In genomic region chr17:77537566-77537965, GRCh38 we compare ENCODE assay signal across 25 cellular contexts.
"Had no signal": no experiment of that assay in that cellular context is flagged by ENCODE, and none has a peak within 500 bp of the region (broad histone marks: within the 10 kb centered on the region; RNA-seq: fewer than 3 reads in every experiment).

No MANE protein-coding gene starts in this region.

- H3K36me3 ChIP-seq: neural progenitor cell, ovary, prostate gland, stomach, thoracic aorta, thyroid gland, tibial nerve, upper lobe of right lung, uterus had no signal

- ATAC-seq: naive thymus-derived CD4-positive, alpha-beta T cell; natural killer cell; right cardiac atrium; sciatic nerve; stimulated activated effector memory CD8-positive, alpha-beta T cell treated with anti-CD3 and anti-CD28 coated beads, Interleukin-12 subunit alpha, Interleukin-12 subunit beta, amount 100 ng/mL, for 72 hours; stimulated activated naive B cell treated with anti-CD40 and anti-IgM and Interleukin-4, amounts not matched to agents 10 μg/mL and 1 μg/mL and 100 μg/mL, for 72 hours; upper lobe of right lung had no signal

- H3K9ac ChIP-seq: neural progenitor cell, parathyroid adenoma had no signal

- H3K27me3 ChIP-seq: neural progenitor cell, ovary, thyroid gland, upper lobe of right lung, uterus had no signal

- H2AFZ ChIP-seq: neural progenitor cell, parathyroid adenoma had no signal

- H3K27ac ChIP-seq: neural progenitor cell, ovary, parathyroid adenoma, prostate gland, skin epidermis, stomach, thoracic aorta, thyroid gland, tibial nerve, upper lobe of right lung, uterus had no signal

- H3K9me3 ChIP-seq: ovary, prostate gland, stomach, thoracic aorta, thyroid gland, tibial nerve, upper lobe of right lung, uterus had no signal

- H3K4me3 ChIP-seq: neural progenitor cell, ovary, prostate gland, skin epidermis, smooth muscle cell, stomach, thoracic aorta, thyroid gland, tibial nerve, upper lobe of right lung, uterus had no signal

- H3K4me1 ChIP-seq: parathyroid adenoma, prostate gland, upper lobe of right lung, uterus had no signal

- H3K4me2 ChIP-seq: neural progenitor cell, smooth muscle cell had no signal

- DNase-seq: naive thymus-derived CD4-positive, alpha-beta T cell; natural killer cell; occipital lobe; ovary; retina; stimulated activated CD4-positive, alpha-beta T cell treated with anti-CD3 and anti-CD28 coated beads, Interleukin-15, amount 100 ng/mL, for 24 hours; stimulated activated CD4-positive, alpha-beta T cell treated with anti-CD3 and anti-CD28 coated beads, Interleukin-2, amount 100 ng/mL, for 24 hours; stimulated activated CD4-positive, alpha-beta T cell treated with anti-CD3 and anti-CD28 coated beads, Interleukin-2, amount 100 ng/mL, for 48 hours; stimulated activated CD4-positive, alpha-beta T cell treated with anti-CD3 and anti-CD28 coated beads, Interleukin-4, amount 100 ng/mL, for 24 hours; stimulated activated naive B cell treated with anti-CD40 and anti-IgM and Interleukin-4, amounts not matched to agents 10 μg/mL and 1 μg/mL and 100 μg/mL, for 72 hours; stimulated activated naive CD4-positive, alpha-beta T cell treated with Interleukin-2 at 50 U/mL for 16 hours; stomach; thyroid gland; upper lobe of right lung; uterus had no signal

- H3K79me2 ChIP-seq: parathyroid adenoma had no signal
